8 cellular contexts compared by ENCODE assay signal in genomic region chr20:53706511-53707031, GRCh38.
DNase-seq lines count a peak whose midpoint lies in the region; ATAC-seq and TF ChIP-seq lines count a peak whose summit lies in the region.

No MANE protein-coding gene starts in this region.

- peak; percentile 40 for DNase-seq in GM06990 (ENCODE audit: extremely low read depth, insufficient read length)
- peak; percentile 33 for DNase-seq in activated CD4-positive, alpha-beta memory T cell treated with anti-CD3 and anti-CD28 coated beads for 36 hours
- DNase-seq in NCI-H69 (lab: John Stamatoyannopoulos, UW), result no peak
- no peak for DNase-seq in lower leg skin (ENCODE audit: low spot score in 2 of 2)
- DNase-seq in NCI-H2029 (lab: John Stamatoyannopoulos, UW), result no peak

- peaks cover 7 to 9% of the 10 kb centered on the region in 2 donors for H3K4me1 ChIP-seq in mucosa of rectum (ENCODE audit: control insufficient read depth in 2 of 2, insufficient read depth in 2 of 2, low read length in 2 of 2)

- WGBS in lower leg skin, 2 donors, result 41 to 44% methylated on average over 5 of the region's 5 CpGs

- TF ChIP-seq POLR2A in lower leg skin (IDR thresholded peaks at IDR 0.05), result no peak

- no peaks in the 10 kb centered on the region for H3K27me3 Mint-ChIP-seq in activated CD4-positive, alpha-beta memory T cell treated with anti-CD3 and anti-CD28 coated beads for 36 hours

- H3K9me3 Mint-ChIP-seq in activated CD4-positive, alpha-beta memory T cell treated with anti-CD3 and anti-CD28 coated beads for 36 hours, result no peaks in the 10 kb centered on the region

- H3K27me3 ChIP-seq in GM06990 (replicated peaks; ENCODE audit: control insufficient read depth, insufficient read depth, low read length), result no peaks in the 10 kb centered on the region
- H3K27me3 ChIP-seq in mucosa of rectum (ENCODE audit: control insufficient read depth in 2 of 2, insufficient read depth in 2 of 2, low read length in 2 of 2), result no peaks in the 10 kb centered on the region

- peak overlapping the region; percentile 6 for H3K4me3 Mint-ChIP-seq in activated CD4-positive, alpha-beta memory T cell treated with anti-CD3 and anti-CD28 coated beads for 36 hours

- H3K36me3 Mint-ChIP-seq in activated CD4-positive, alpha-beta memory T cell treated with anti-CD3 and anti-CD28 coated beads for 36 hours, result no peaks in the 10 kb centered on the region

- H3K4me3 ChIP-seq in GM06990 (replicated peaks; ENCODE audit: low read depth, low read length) (no peak overlapping the region), mucosa of rectum (ENCODE audit: low read length in 2 of 2) (no peak overlapping the region), lower leg skin (ENCODE audit: low read depth, poor library complexity, severe bottlenecking) (no peak overlapping the region)

- H3K36me3 ChIP-seq in GM06990 (ENCODE audit: control insufficient read depth, insufficient read depth, low read length), result no peaks in the 10 kb centered on the region
- no peaks in the 10 kb centered on the region for H3K36me3 ChIP-seq in mucosa of rectum (ENCODE audit: control insufficient read depth in 2 of 2, insufficient read depth in 2 of 2, low read length in 2 of 2)

- TF ChIP-seq CTCF in GM06990 (IDR thresholded peaks at IDR 0.05; ENCODE audit: insufficient read depth, low read length, poor library complexity, severe bottlenecking) (no peak), lower leg skin (IDR thresholded peaks at IDR 0.05) (no peak)

- POLR2A ChIA-PET in activated CD4-positive, alpha-beta memory T cell treated with anti-CD3 and anti-CD28 coated beads for 36 hours (lab: Charles Lee), result interaction anchor here (0.8 to 1.0 kb wide), 2 partner anchors 21 to 44 kb away, joined by 3 read pairs; no protein-coding TSS in a partner anchor

- H3K9me3 ChIP-seq in mucosa of rectum (ENCODE audit: control insufficient read depth in 2 of 2, low read length in 2 of 2), result no peaks in the 10 kb centered on the region

- CTCF ChIA-PET in activated CD4-positive, alpha-beta memory T cell treated with anti-CD3 and anti-CD28 coated beads for 36 hours (lab: Charles Lee), result interaction anchor here (1.1 kb wide), 2 partner anchors 19 to 209 kb away, joined by 3 to 4 read pairs; no protein-coding TSS in a partner anchor

- H3K9ac ChIP-seq in mucosa of rectum (ENCODE audit: low read depth in 1 of 2, low read length in 2 of 2), result no peak overlapping the region

- ATAC-seq in HG02642 (IDR thresholded peaks at IDR 0.05; ENCODE audit: poor library complexity, unreplicated experiment) (peak; percentile 47), HG02970 (IDR thresholded peaks at IDR 0.05; ENCODE audit: low FRiP score, unreplicated experiment) (no peak)

- H3K27ac Mint-ChIP-seq in activated CD4-positive, alpha-beta memory T cell treated with anti-CD3 and anti-CD28 coated beads for 36 hours, result peak overlapping the region; percentile 94

- peak overlapping the region; percentile 61 to 70 for H3K27ac ChIP-seq in mucosa of rectum (ENCODE audit: low read depth in 2 of 2, low read length in 2 of 2)

- intact Hi-C loops in activated CD4-positive, alpha-beta memory T cell treated with anti-CD3 and anti-CD28 coated beads for 36 hours (cut with micrococcal nuclease), result loop anchor here (1.0 to 2.0 kb wide), 3 partner anchors 44 to 50 kb away; no protein-coding TSS in a partner anchor
- intact Hi-C loops in lower leg skin (cut with DNase I; ENCODE audit: low total_unique reads), result no loop called here

- H3K4me1 Mint-ChIP-seq in activated CD4-positive, alpha-beta memory T cell treated with anti-CD3 and anti-CD28 coated beads for 36 hours (ENCODE audit: low read depth), result peaks cover 39% of the 10 kb centered on the region

Comparison
In these comparisons a context has a peak if more than half of its experiments do, and no peak if none do; other contexts are left out.
1. DNase-seq: peak in GM06990 (single experiment) and activated CD4-positive, alpha-beta memory T cell treated with anti-CD3 and anti-CD28 coated beads for 36 hours (single experiment); none in NCI-H69 (single experiment), lower leg skin (0 of 2) and NCI-H2029 (single experiment).